21 cellular contexts compared by ENCODE assay signal in genomic region chr1:99825098-99825497, GRCh38.
"Had no signal": no experiment of that assay in that cellular context is flagged by ENCODE, and none has a peak within 500 bp of the region (broad histone marks: within the 10 kb centered on the region; RNA-seq: fewer than 3 reads in every experiment).

No MANE protein-coding gene starts in this region.

- H3K36me3 Mint-ChIP-seq: naive B cell had no signal

- H3K4me1 Mint-ChIP-seq: mesothelial cell of epicardium had no signal

- H3K4me3 ChIP-seq: coronary artery, dorsolateral prefrontal cortex, esophagus muscularis mucosa, gastroesophageal sphincter, heart right ventricle, left lung, lower lobe of right lung, mucosa of descending colon had no signal

- H3K27ac ChIP-seq: coronary artery, dorsolateral prefrontal cortex, esophagus muscularis mucosa, foreskin keratinocyte, gastroesophageal sphincter, heart right ventricle, left lung, lower lobe of right lung had no signal

- H3K36me3 ChIP-seq: esophagus muscularis mucosa, gastroesophageal sphincter, heart right ventricle, left lung, lower lobe of right lung had no signal

- H3K27me3 ChIP-seq: dorsolateral prefrontal cortex, esophagus muscularis mucosa, foreskin keratinocyte, gastroesophageal sphincter, heart right ventricle, left lung had no signal

- ATAC-seq: foreskin keratinocyte, gastroesophageal sphincter, heart right ventricle, left cardiac atrium, left lung, left ventricle myocardium superior, lower lobe of right lung, mucosa of descending colon had no signal

- H3K4me1 ChIP-seq: esophagus muscularis mucosa, foreskin keratinocyte, gastroesophageal sphincter, heart right ventricle, left lung, lower lobe of right lung had no signal

- H3K9me3 ChIP-seq: esophagus muscularis mucosa, gastroesophageal sphincter, lower lobe of right lung, mucosa of descending colon had no signal

- H3K4me3 Mint-ChIP-seq: mesothelial cell of epicardium, naive B cell had no signal

- FAIRE-seq: endothelial cell of umbilical vein, keratinocyte had no signal

- H3K27ac Mint-ChIP-seq: mesothelial cell of epicardium, naive B cell had no signal

- DNase-seq: dermis blood vessel endothelial cell; dorsolateral prefrontal cortex; effector CD4-positive, alpha-beta T cell; effector memory CD4-positive, alpha-beta T cell; foreskin keratinocyte; head of caudate nucleus; heart right ventricle; hippocampal formation; left cardiac atrium; left lung; left ventricle myocardium superior; lower lobe of right lung; mesenchymal stem cell; mucosa of descending colon; naive B cell had no signal
